Comparison of ENCODE assay signal across 30 cellular contexts in genomic region chr15:35430301-35430700, GRCh38.
"Had no signal": no experiment of that assay in that cellular context is flagged by ENCODE, and none has a peak within 500 bp of the region (broad histone marks: within the 10 kb centered on the region; RNA-seq: fewer than 3 reads in every experiment).

No MANE protein-coding gene starts in this region.

- DNase-seq: activated B cell treated with CpG ODN at 0.5 μM for 24 hours; activated CD4-positive, alpha-beta memory T cell treated with anti-CD3 and anti-CD28 coated beads for 36 hours; activated CD4-positive, alpha-beta T cell treated with anti-CD3 and anti-CD28 coated beads for 4 hours; activated CD4-positive, alpha-beta T cell treated with anti-CD3 and anti-CD28 coated beads, Interleukin-2, amount 10 ng/mL, durations not matched to agents 24 days and 14 days; activated CD4-positive, alpha-beta T cell treated with anti-CD3 and anti-CD28 coated beads, Interleukin-2, amount 50 U/mL, for 1 hour; activated CD4-positive, alpha-beta T cell treated with anti-CD3 and anti-CD28 coated beads, Interleukin-2, amount 50 U/mL, for 4 hours; activated CD4-positive, CD25-positive, alpha-beta regulatory T cell treated with anti-CD3 and anti-CD28 coated beads, Interleukin-2, amount 50 U/mL, for 72 hours; activated CD8-positive, alpha-beta memory T cell treated with anti-CD3 and anti-CD28 coated beads, Interleukin-2, amount 50 U/mL, for 4 hours; activated CD8-positive, alpha-beta T cell treated with anti-CD3 and anti-CD28 coated beads for 36 hours; activated effector memory CD4-positive, alpha-beta T cell treated with anti-CD3 and anti-CD28 coated beads, Interleukin-2, amount 50 U/mL, for 16 hours; activated gamma-delta T cell treated with Interleukin-2 at 50 U/mL for 16 hours; activated naive CD4-positive, alpha-beta T cell; activated naive CD4-positive, alpha-beta T cell treated with anti-CD3 and anti-CD28 coated beads for 36 hours; activated naive CD4-positive, alpha-beta T cell treated with anti-CD3 and anti-CD28 coated beads, Interleukin-2, amount 50 U/mL, for 16 hours; activated naive CD8-positive, alpha-beta T cell treated with anti-CD3 and anti-CD28 coated beads for 36 hours; activated T-cell treated with anti-CD3 and anti-CD28 coated beads for 4 hours; activated T-cell treated with anti-CD3 and anti-CD28 coated beads, Interleukin-2, amount 50 U/mL, for 1 hour; activated T-cell treated with anti-CD3 and anti-CD28 coated beads, Interleukin-2, amount 50 U/mL, for 4 hours; activated T-cell treated with anti-CD3 and anti-CD28 coated beads, Interleukin-2, amount 50 U/mL, for 72 hours; adrenal gland; amniotic stem cell; aorta; body of pancreas; brain microvascular endothelial cell; central memory CD4-positive, alpha-beta T cell; cerebellar nuclear complex; T-helper 2 cell; T-helper 9 cell had no signal

- ATAC-seq: activated CD8-positive, alpha-beta T cell treated with anti-CD3 and anti-CD28 coated beads for 36 hours; activated naive CD4-positive, alpha-beta T cell treated with anti-CD3 and anti-CD28 coated beads, Interleukin-2, amount 50 U/mL, for 72 hours; activated T-cell treated with anti-CD3 and anti-CD28 coated beads, Interleukin-2, amount 50 U/mL, for 4 hours; activated T-cell treated with anti-CD3 and anti-CD28 coated beads, Interleukin-2, amount 50 U/mL, for 72 hours; activated T-helper 17 cell treated with anti-CD3 and anti-CD28 coated beads, Interleukin-2, amount 50 U/mL, for 72 hours; body of pancreas had no signal
